Comparison of ENCODE assay signal across 8 cellular contexts in genomic region chr4:168859888-168860694, GRCh38.
DNase-seq lines count a peak whose midpoint lies in the region; ATAC-seq and TF ChIP-seq lines count a peak whose summit lies in the region.

No MANE protein-coding gene starts in this region.

- H3K4me1 Mint-ChIP-seq in activated T-helper 17 cell treated with anti-CD3 and anti-CD28 coated beads, Interleukin-2, amount 50 U/mL, for 72 hours: peaks cover 3% of the 10 kb centered on the region

- DNase-seq in gastrocnemius medialis (no peak), T1000 (lab: John Stamatoyannopoulos, UW) (no peak), cortex of kidney (lab: John Stamatoyannopoulos, UW) (no peak), DMS153 (lab: John Stamatoyannopoulos, UW) (no peak), islet precursor cell (no peak)

- in situ Hi-C loops in gastrocnemius medialis (cut with MboI; ENCODE audit: low sequenced_read_pairs in 4 of 4): no loop called here

- H3K9me3 ChIP-seq in gastrocnemius medialis: no peaks in the 10 kb centered on the region

- H3K36me3 Mint-ChIP-seq in activated T-helper 17 cell treated with anti-CD3 and anti-CD28 coated beads, Interleukin-2, amount 50 U/mL, for 72 hours (ENCODE audit: low read depth): no peaks in the 10 kb centered on the region

- no peaks in the 10 kb centered on the region for H3K9me3 Mint-ChIP-seq in activated T-helper 17 cell treated with anti-CD3 and anti-CD28 coated beads, Interleukin-2, amount 50 U/mL, for 72 hours

- peaks cover 33 to 39% of the 10 kb centered on the region in 2 donors for H3K4me1 ChIP-seq in gastrocnemius medialis

- no peak for TF ChIP-seq CTCF in gastrocnemius medialis (IDR thresholded peaks at IDR 0.05 in 4 of 5, conservative IDR thresholded peaks at IDR 0.05 in 1 of 5)

- no peaks in the 10 kb centered on the region for H3K27me3 ChIP-seq in gastrocnemius medialis

- H3K27me3 Mint-ChIP-seq in activated T-helper 17 cell treated with anti-CD3 and anti-CD28 coated beads, Interleukin-2, amount 50 U/mL, for 72 hours: peaks cover 23% of the 10 kb centered on the region

- H3K4me3 Mint-ChIP-seq in activated T-helper 17 cell treated with anti-CD3 and anti-CD28 coated beads, Interleukin-2, amount 50 U/mL, for 72 hours: peak overlapping the region; percentile 21

- no peaks in the 10 kb centered on the region for H3K36me3 ChIP-seq in gastrocnemius medialis

- H3K27ac ChIP-seq in gastrocnemius medialis: peak overlapping the region; percentile 10 to 49 (median 36)

- peak; percentile 95 for ATAC-seq in GM19035 (IDR thresholded peaks at IDR 0.05; ENCODE audit: unreplicated experiment)
- peak; percentile 95 for ATAC-seq in HG02884 (IDR thresholded peaks at IDR 0.05; ENCODE audit: unreplicated experiment)
- peak; percentile 55 for ATAC-seq in activated T-helper 17 cell treated with anti-CD3 and anti-CD28 coated beads, Interleukin-2, amount 50 U/mL, for 72 hours (replicated peaks)
- ATAC-seq in gastrocnemius medialis: no peak

- no peak for TF ChIP-seq POLR2A in gastrocnemius medialis (IDR thresholded peaks at IDR 0.05)

- H3K27ac Mint-ChIP-seq in activated T-helper 17 cell treated with anti-CD3 and anti-CD28 coated beads, Interleukin-2, amount 50 U/mL, for 72 hours: peak overlapping the region; percentile 32

- intact Hi-C loops in gastrocnemius medialis (cut with DNase I; ENCODE audit: low total_unique reads): no loop called here

- H3K4me3 ChIP-seq in gastrocnemius medialis: no peak overlapping the region

Comparison
In these comparisons a context has a peak if more than half of its experiments do, and no peak if none do; other contexts are left out.
1. ATAC-seq: peak in GM19035 (single experiment), HG02884 (single experiment) and activated T-helper 17 cell treated with anti-CD3 and anti-CD28 coated beads, Interleukin-2, amount 50 U/mL, for 72 hours (single experiment); none in gastrocnemius medialis (0 of 2).